ENCODE assay signal across 8 cellular contexts in genomic region chr10:124093774-124094418, GRCh38. TPM values are rescaled to one million over a fixed set of nuclear protein-coding genes. Genes with fewer than 3 reads are reported as not detected.
DNase-seq lines count a peak whose midpoint lies in the region; ATAC-seq and TF ChIP-seq lines count a peak whose summit lies in the region.
"Not testable (repeated sequence)": the region's sequence is repeated elsewhere in the genome, so short reads cannot be mapped to it uniquely, and the experiment has no call there.

No MANE protein-coding gene starts in this region.

- H3K9ac ChIP-seq in BLaER1: peak overlapping the region; percentile 87
- peak overlapping the region; percentile 83 for H3K9ac ChIP-seq in HUES6 (ENCODE audit: low read length)
- H3K9ac ChIP-seq in SK-N-SH; neuronal stem cell (ENCODE audit: low read depth, low read length, poor library complexity): not testable (repeated sequence)

- DNase-seq in SK-N-SH: peak; percentile 61
- DNase-seq in body of pancreas: peak; percentile 21 to 46 (median 34)
- DNase-seq in fibroblast of peridontal ligament (ENCODE audit: extremely low read depth): peak; percentile 19
- DNase-seq in neuronal stem cell (ENCODE audit: low spot score); suprapubic skin (ENCODE audit: low spot score in 2 of 2): not testable (repeated sequence)

- not testable (repeated sequence) for H4K91ac ChIP-seq in neuronal stem cell (ENCODE audit: low read depth, low read length, poor library complexity)

- H3K79me2 ChIP-seq in SK-N-SH (ENCODE audit: insufficient read depth): not testable (repeated sequence)

- not testable (repeated sequence) for H2BK15ac ChIP-seq in neuronal stem cell (ENCODE audit: low read length)

- not testable (repeated sequence) for TF ChIP-seq EP300 in SK-N-SH (IDR thresholded peaks at IDR 0.05; ENCODE audit: borderline replicate concordance in 1 of 2, low read depth in 1 of 2, low read length in 1 of 2); suprapubic skin (IDR thresholded peaks at IDR 0.05)

- H3K4me2 ChIP-seq in BLaER1 (peak overlapping the region; percentile 97), neuronal stem cell (ENCODE audit: insufficient read depth, low read length, poor library complexity, severe bottlenecking) (peak overlapping the region; percentile 100)
- H3K4me2 ChIP-seq in SK-N-SH: not testable (repeated sequence)

- not testable (repeated sequence) for H2AK5ac ChIP-seq in neuronal stem cell (ENCODE audit: low read depth, low read length)

- peaks cover 11% of the 10 kb centered on the region for H3K36me3 ChIP-seq in BLaER1
- H3K36me3 ChIP-seq in HUES6 (ENCODE audit: control insufficient read depth, insufficient read depth, low read length); SK-N-SH (replicated peaks in 1 of 2; ENCODE audit: control insufficient read depth in 1 of 2, insufficient read depth in 2 of 2, low read length in 1 of 2); body of pancreas (replicated peaks in 1 of 2; ENCODE audit: insufficient read depth in 1 of 2, low read depth in 2 of 2); neuronal stem cell (replicated peaks in 1 of 2; ENCODE audit: control insufficient read depth in 2 of 2, insufficient read depth in 2 of 2, low read length in 2 of 2); suprapubic skin: not testable (repeated sequence)

- H3K4me3 ChIP-seq in BLaER1: peak overlapping the region; percentile 82
- peak overlapping the region; percentile 90 for H3K4me3 ChIP-seq in HUES6 (ENCODE audit: low read depth, low read length)
- not testable (repeated sequence) for H3K4me3 ChIP-seq in SK-N-SH (ENCODE audit: low read depth in 2 of 2, low read length in 1 of 2); body of pancreas
- peak overlapping the region; percentile 72 to 77 for H3K4me3 ChIP-seq in neuronal stem cell (ENCODE audit: low read length in 2 of 2)
- H3K4me3 ChIP-seq in suprapubic skin: peak overlapping the region; percentile 78

- CTCF ChIA-PET in SK-N-SH (lab: Yijun Ruan, JAX): interaction anchor here (0.6 to 2.0 kb wide), 5 partner anchors 10 to 295 kb away, joined by 3 to 7 read pairs (median 5); no protein-coding TSS in a partner anchor

- not testable (repeated sequence) for TF ChIP-seq POLR2A in body of pancreas (IDR thresholded peaks at IDR 0.05); suprapubic skin (IDR thresholded peaks at IDR 0.05)

- not testable (repeated sequence) for ATAC-seq in body of pancreas

- POLR2A ChIA-PET in SK-N-SH (lab: Yijun Ruan, JAX): interaction anchor here (1.2 kb wide), 1 partner anchor 13 kb away, joined by 3 read pairs; no protein-coding TSS in a partner anchor

- H2BK120ac ChIP-seq in neuronal stem cell (ENCODE audit: low read depth, low read length): not testable (repeated sequence)

- H2BK5ac ChIP-seq in neuronal stem cell (ENCODE audit: low read length): not testable (repeated sequence)

- peak overlapping the region; percentile 27 for H3K18ac ChIP-seq in neuronal stem cell (ENCODE audit: low read length)

- not testable (repeated sequence) for H3K79me1 ChIP-seq in neuronal stem cell (ENCODE audit: low read depth, low read length)

- not testable (repeated sequence) for TF ChIP-seq CTCF in SK-N-SH (IDR thresholded peaks at IDR 0.05); body of pancreas (IDR thresholded peaks at IDR 0.05); suprapubic skin (IDR thresholded peaks at IDR 0.05)

- H3K27ac ChIP-seq in BLaER1 (peak overlapping the region; percentile 93), body of pancreas (peak overlapping the region; percentile 53 to 90 (median 86)), layer of hippocampus (ENCODE audit: low read depth, low read length) (peak overlapping the region; percentile 83), suprapubic skin (peak overlapping the region; percentile 83)
- H3K27ac ChIP-seq in HUES6 (ENCODE audit: low read depth, low read length); SK-N-SH (ENCODE audit: low read depth in 2 of 2, low read length in 1 of 2); neuronal stem cell (replicated peaks; ENCODE audit: low read length): not testable (repeated sequence)

- H3K4ac ChIP-seq in neuronal stem cell (ENCODE audit: low read length): not testable (repeated sequence)

- peaks cover 51% of the 10 kb centered on the region for H3K4me1 ChIP-seq in BLaER1
- H3K4me1 ChIP-seq in HUES6 (ENCODE audit: control insufficient read depth, insufficient read depth, low read length): peaks cover 26% of the 10 kb centered on the region
- not testable (repeated sequence) for H3K4me1 ChIP-seq in SK-N-SH (ENCODE audit: control insufficient read depth in 1 of 2, insufficient read depth in 2 of 2, low read depth in 1 of 2, low read length in 1 of 2)
- peaks cover 43% of the 10 kb centered on the region for H3K4me1 ChIP-seq in body of pancreas
- peaks cover 5 to 19% of the 10 kb centered on the region in 2 donors for H3K4me1 ChIP-seq in neuronal stem cell (ENCODE audit: control insufficient read depth in 2 of 2, insufficient read depth in 1 of 2, low read depth in 1 of 2, low read length in 2 of 2)
- H3K4me1 ChIP-seq in suprapubic skin: peaks cover 54% of the 10 kb centered on the region

- peaks cover 31% of the 10 kb centered on the region for H4K20me1 ChIP-seq in BLaER1
- not testable (repeated sequence) for H4K20me1 ChIP-seq in SK-N-SH (ENCODE audit: insufficient read depth)

- intact Hi-C loops in body of pancreas (cut with DNase I): not testable (repeated sequence)

- H4K8ac ChIP-seq in neuronal stem cell (ENCODE audit: low read depth, low read length): not testable (repeated sequence)

- H2AFZ ChIP-seq in SK-N-SH (ENCODE audit: low read depth): not testable (repeated sequence)
- peak overlapping the region; percentile 96 for H2AFZ ChIP-seq in neuronal stem cell (ENCODE audit: low read length)

- H3K9me3 ChIP-seq in BLaER1; HUES6 (ENCODE audit: control insufficient read depth, insufficient read depth, low read depth, low read length); SK-N-SH; body of pancreas; neuronal stem cell (replicated peaks in 1 of 2; ENCODE audit: control insufficient read depth in 2 of 2, insufficient read depth in 1 of 2, low read depth in 1 of 2, low read length in 2 of 2); suprapubic skin: not testable (repeated sequence)

- H3K23ac ChIP-seq in neuronal stem cell (ENCODE audit: low read depth, low read length, poor library complexity): not testable (repeated sequence)

- not testable (repeated sequence) for H3K27me3 ChIP-seq in BLaER1; SK-N-SH (ENCODE audit: insufficient read depth); body of pancreas; layer of hippocampus (ENCODE audit: control insufficient read depth, insufficient read depth, low read length)
- H3K27me3 ChIP-seq in HUES6 (ENCODE audit: control insufficient read depth, insufficient read depth, low read length): peaks cover 28% of the 10 kb centered on the region
- peaks cover 4 to 61% (median 17%) of the 10 kb centered on the region in 3 experiments for H3K27me3 ChIP-seq in neuronal stem cell (ENCODE audit: control insufficient read depth in 3 of 3, insufficient read depth in 3 of 3, low read depth in 1 of 3, low read length in 3 of 3)
- peaks cover 47% of the 10 kb centered on the region for H3K27me3 ChIP-seq in suprapubic skin

- 14% methylated on average over 27 of the region's 39 CpGs for WGBS in SK-N-SH (ENCODE audit: low lambda C conversion rate)
- WGBS in body of pancreas, 2 donors: 3% methylated on average over 35 to 39 of the region's 39 CpGs
- WGBS in neuronal stem cell (ENCODE audit: extremely low coverage in 2 of 2, insufficient read length in 2 of 2, insufficient replicate concordance in 1 of 2), 2 donors: no CpG with 5 or more reads among the region's 39 CpGs
- 5% methylated on average over 39 of the region's 39 CpGs for WGBS in suprapubic skin

- H2BK12ac ChIP-seq in neuronal stem cell (ENCODE audit: low read length): not testable (repeated sequence)

- peak; percentile 21; the same call in 1 of the 2 replicates for TF ChIP-seq RAD21 in SK-N-SH (IDR thresholded peaks at IDR 0.05; ENCODE audit: low read length)

- not testable (repeated sequence) for H3K9me2 ChIP-seq in SK-N-SH

- H3F3A ChIP-seq in SK-N-SH (replicated peaks; ENCODE audit: insufficient read depth): not testable (repeated sequence)

- not testable (repeated sequence) for H3K14ac ChIP-seq in neuronal stem cell (ENCODE audit: low read length)

RNA-seq across cellular contexts. Expression of gene CHST15, which starts 0.5 kb away (rescaled TPM):
- 0.02 TPM in 2 replicates for polyA plus RNA-seq in SK-N-SH (2012; rRNA removed)
- 0.01 and 0.05 TPM in 2 replicates for polyA plus RNA-seq in SK-N-SH (2012; cell fraction: cytosol; rRNA removed)
- polyA plus RNA-seq in SK-N-SH (2012; cell fraction: nucleus; rRNA removed): 0.02 and 0.06 TPM in 2 replicates
- total RNA-seq in body of pancreas (10 to 100 TPM; 18.5 to 21.5 TPM), suprapubic skin (10 to 100 TPM; 20.6 to 59.1 (median 22.8) TPM)
- 0.42 TPM for polyA plus RNA-seq in neuronal stem cell (2013, experiment 1 of 2)
- 0.43 TPM for polyA plus RNA-seq in neuronal stem cell (2013, experiment 2 of 2)
